Comparison of ENCODE assay signal across 30 cellular contexts in genomic region chr7:4806983-4807625, GRCh38. TPM values are rescaled to one million over a fixed set of nuclear protein-coding genes. Genes with fewer than 3 reads are reported as not detected.
DNase-seq lines count a peak whose midpoint lies in the region; ATAC-seq, FAIRE-seq and TF ChIP-seq lines count a peak whose summit lies in the region.
"Had no signal": no experiment of that assay in that cellular context is flagged by ENCODE, and none has a peak within 500 bp of the region (broad histone marks: within the 10 kb centered on the region; RNA-seq: fewer than 3 reads in every experiment).

No MANE protein-coding gene starts in this region.

- peaks cover 0 to 6% (median 0%) of the 10 kb centered on the region in 3 donors for H3K4me1 ChIP-seq in gastroesophageal sphincter

- TF ChIP-seq POLR2A in gastroesophageal sphincter (IDR thresholded peaks at IDR 0.05) = no peak

- no peak overlapping the region for H3K4me3 Mint-ChIP-seq in activated CD8-positive, alpha-beta T cell treated with anti-CD3 and anti-CD28 coated beads for 36 hours
- H3K4me3 Mint-ChIP-seq in activated CD8-positive, alpha-beta T cell treated with anti-CD3 and anti-CD28 coated beads, Interleukin-2, amount 10 ng/mL, durations not matched to agents 7 days and 5 days = no peak overlapping the region
- no peak overlapping the region for H3K4me3 Mint-ChIP-seq in natural killer cell treated with Interleukin-12 subunit alpha and Interleukin-12 subunit beta and Interleukin-15 and Interleukin-18, amount 100 ng/mL, for 72 hours
- H3K4me3 Mint-ChIP-seq: activated naive CD8-positive, alpha-beta T cell treated with anti-CD3 and anti-CD28 coated beads, Interleukin-2, amount 50 U/mL, for 24 hours; CD8-positive, alpha-beta memory T cell; memory B cell; neural progenitor cell; type B pancreatic cell had no signal

- no peak overlapping the region for H3K27ac Mint-ChIP-seq in activated CD8-positive, alpha-beta T cell treated with anti-CD3 and anti-CD28 coated beads for 36 hours
- H3K27ac Mint-ChIP-seq in activated CD8-positive, alpha-beta T cell treated with anti-CD3 and anti-CD28 coated beads, Interleukin-2, amount 10 ng/mL, durations not matched to agents 7 days and 5 days = no peak overlapping the region
- peak overlapping the region in 1 of 2 donors; percentile 87 for H3K27ac Mint-ChIP-seq in natural killer cell treated with Interleukin-12 subunit alpha and Interleukin-12 subunit beta and Interleukin-15 and Interleukin-18, amount 100 ng/mL, for 72 hours
- H3K27ac Mint-ChIP-seq: activated naive CD8-positive, alpha-beta T cell treated with anti-CD3 and anti-CD28 coated beads, Interleukin-2, amount 50 U/mL, for 24 hours; memory B cell; type B pancreatic cell had no signal

- no peak for TF ChIP-seq EP300 in gastroesophageal sphincter (IDR thresholded peaks at IDR 0.05)

- H3K27me3 Mint-ChIP-seq in activated CD8-positive, alpha-beta T cell treated with anti-CD3 and anti-CD28 coated beads for 36 hours = no peaks in the 10 kb centered on the region
- H3K27me3 Mint-ChIP-seq in activated CD8-positive, alpha-beta T cell treated with anti-CD3 and anti-CD28 coated beads, Interleukin-2, amount 10 ng/mL, durations not matched to agents 7 days and 5 days (ENCODE audit: low read depth) = peaks cover 23% of the 10 kb centered on the region
- peaks cover 3 to 9% of the 10 kb centered on the region in 2 donors for H3K27me3 Mint-ChIP-seq in natural killer cell treated with Interleukin-12 subunit alpha and Interleukin-12 subunit beta and Interleukin-15 and Interleukin-18, amount 100 ng/mL, for 72 hours

- H3K9me3 Mint-ChIP-seq in activated CD8-positive, alpha-beta T cell treated with anti-CD3 and anti-CD28 coated beads for 36 hours = no peaks in the 10 kb centered on the region
- H3K9me3 Mint-ChIP-seq in activated CD8-positive, alpha-beta T cell treated with anti-CD3 and anti-CD28 coated beads, Interleukin-2, amount 10 ng/mL, durations not matched to agents 7 days and 5 days (ENCODE audit: insufficient read depth) = no peaks in the 10 kb centered on the region
- H3K9me3 Mint-ChIP-seq in natural killer cell treated with Interleukin-12 subunit alpha and Interleukin-12 subunit beta and Interleukin-15 and Interleukin-18, amount 100 ng/mL, for 72 hours = no peaks in the 10 kb centered on the region
- H3K9me3 Mint-ChIP-seq: activated naive CD8-positive, alpha-beta T cell treated with anti-CD3 and anti-CD28 coated beads, Interleukin-2, amount 50 U/mL, for 24 hours; CD8-positive, alpha-beta memory T cell; memory B cell; neural progenitor cell; type B pancreatic cell had no signal

- peaks cover 0 to 4% of the 10 kb centered on the region in 2 donors for H3K36me3 ChIP-seq in gastroesophageal sphincter
- H3K36me3 ChIP-seq: neural progenitor cell had no signal

- H3K4me3 ChIP-seq in gastroesophageal sphincter (no peak overlapping the region), foreskin fibroblast (ENCODE audit: low read depth in 1 of 2, low read length in 2 of 2) (no peak overlapping the region)
- H3K4me3 ChIP-seq: neural progenitor cell had no signal

- H3K36me3 Mint-ChIP-seq in activated CD8-positive, alpha-beta T cell treated with anti-CD3 and anti-CD28 coated beads for 36 hours (ENCODE audit: low read depth) = no peaks in the 10 kb centered on the region
- H3K36me3 Mint-ChIP-seq in activated CD8-positive, alpha-beta T cell treated with anti-CD3 and anti-CD28 coated beads, Interleukin-2, amount 10 ng/mL, durations not matched to agents 7 days and 5 days (ENCODE audit: low read depth) = no peaks in the 10 kb centered on the region
- H3K36me3 Mint-ChIP-seq in natural killer cell treated with Interleukin-12 subunit alpha and Interleukin-12 subunit beta and Interleukin-15 and Interleukin-18, amount 100 ng/mL, for 72 hours = no peaks in the 10 kb centered on the region
- H3K36me3 Mint-ChIP-seq: CD8-positive, alpha-beta memory T cell; memory B cell; type B pancreatic cell had no signal

- H3K27ac ChIP-seq in gastroesophageal sphincter = peak overlapping the region in 1 of 4 donors; percentile 29
- H3K27ac ChIP-seq: neural progenitor cell had no signal

- intact Hi-C loops in activated CD8-positive, alpha-beta T cell treated with anti-CD3 and anti-CD28 coated beads for 36 hours (cut with micrococcal nuclease) = no loop called here

- H3K4me1 Mint-ChIP-seq in activated CD8-positive, alpha-beta T cell treated with anti-CD3 and anti-CD28 coated beads for 36 hours (ENCODE audit: low read depth) = peaks cover 5% of the 10 kb centered on the region
- peaks cover 7% of the 10 kb centered on the region for H3K4me1 Mint-ChIP-seq in activated CD8-positive, alpha-beta T cell treated with anti-CD3 and anti-CD28 coated beads, Interleukin-2, amount 10 ng/mL, durations not matched to agents 7 days and 5 days (ENCODE audit: low read depth)
- peaks cover 4 to 17% of the 10 kb centered on the region in 2 donors for H3K4me1 Mint-ChIP-seq in natural killer cell treated with Interleukin-12 subunit alpha and Interleukin-12 subunit beta and Interleukin-15 and Interleukin-18, amount 100 ng/mL, for 72 hours (ENCODE audit: low read depth in 2 of 2)

- ATAC-seq in activated CD8-positive, alpha-beta T cell treated with anti-CD3 and anti-CD28 coated beads for 36 hours = peak; percentile 29
- ATAC-seq in activated CD8-positive, alpha-beta T cell treated with anti-CD3 and anti-CD28 coated beads, Interleukin-2, amount 10 ng/mL, durations not matched to agents 7 days and 5 days = no peak
- ATAC-seq in gastroesophageal sphincter = peak; percentile 32
- peak; percentile 11 to 21 for ATAC-seq in natural killer cell treated with Interleukin-12 subunit alpha and Interleukin-12 subunit beta and Interleukin-15 and Interleukin-18, amount 100 ng/mL, for 72 hours
- no peak for ATAC-seq in HG03571 (IDR thresholded peaks at IDR 0.05; ENCODE audit: unreplicated experiment)
- ATAC-seq: activated naive CD8-positive, alpha-beta T cell treated with anti-CD3 and anti-CD28 coated beads, Interleukin-2, amount 50 U/mL, for 24 hours; esophagus mucosa had no signal

- no peak for TF ChIP-seq CTCF in activated CD8-positive, alpha-beta T cell treated with anti-CD3 and anti-CD28 coated beads for 36 hours (IDR thresholded peaks at IDR 0.05)
- TF ChIP-seq CTCF in gastroesophageal sphincter (IDR thresholded peaks at IDR 0.05) (no peak), foreskin fibroblast (IDR thresholded peaks at IDR 0.05; ENCODE audit: low read depth, low read length) (no peak)

- peaks cover 56% of the 10 kb centered on the region for H3K27me3 ChIP-seq in gastroesophageal sphincter
- H3K27me3 ChIP-seq: neural progenitor cell had no signal

- DNase-seq in activated CD8-positive, alpha-beta T cell treated with anti-CD3 and anti-CD28 coated beads for 36 hours = no peak
- no peak for DNase-seq in activated CD8-positive, alpha-beta T cell treated with anti-CD3 and anti-CD28 coated beads, Interleukin-2, amount 10 ng/mL, durations not matched to agents 7 days and 5 days
- DNase-seq in natural killer cell treated with Interleukin-12 subunit alpha and Interleukin-12 subunit beta and Interleukin-15 and Interleukin-18, amount 100 ng/mL, for 72 hours (ENCODE audit: low spot score) = no peak
- no peak for DNase-seq in urothelium cell line (ENCODE audit: low spot score)
- no peak for DNase-seq in AG08396 (ENCODE audit: low spot score)
- DNase-seq in foreskin fibroblast = no peak
- DNase-seq: 8988T; activated CD4-positive, alpha-beta T cell treated with anti-CD3 and anti-CD28 coated beads, Interleukin-2, amount 50 U/mL, for 4 hours; activated CD8-positive, alpha-beta memory T cell treated with anti-CD3 and anti-CD28 coated beads, Interleukin-2, amount 50 U/mL, for 4 hours; activated naive CD4-positive, alpha-beta T cell; activated naive CD8-positive, alpha-beta T cell treated with anti-CD3 and anti-CD28 coated beads, Interleukin-2, amount 50 U/mL, for 24 hours; CD8-positive, alpha-beta memory T cell; dermis blood vessel endothelial cell; DMS 273 treated with DMSO at 0.1 percent for 48 hours; left cardiac atrium; NCI-H1092; NCI-H1694 treated with DMSO at 0.1 percent for 48 hours; NCI-H2171; T-helper 1 cell had no signal

- peak; percentile 90 for FAIRE-seq in urothelium cell line (lab: Jason Lieb, UNC)
- FAIRE-seq: GM18507, GM19239, H54, HTR-8/SVneo had no signal

- CTCF ChIA-PET in activated CD8-positive, alpha-beta T cell treated with anti-CD3 and anti-CD28 coated beads for 36 hours (lab: Charles Lee) = interaction anchor here (1.3 kb wide), 1 partner anchor 9 kb away, joined by 5 read pairs; no protein-coding TSS in a partner anchor
- CTCF ChIA-PET in activated CD8-positive, alpha-beta T cell treated with anti-CD3 and anti-CD28 coated beads, Interleukin-2, amount 10 ng/mL, durations not matched to agents 7 days and 5 days (lab: Charles Lee) = interaction anchor here (0.6 kb wide), 1 partner anchor 9 kb away, joined by 3 read pairs; no protein-coding TSS in a partner anchor

- WGBS in gastroesophageal sphincter (ENCODE audit: low coverage in 1 of 2), 2 donors = 43 to 68% methylated on average over 4 to 12 of the region's 18 CpGs

- POLR2A ChIA-PET in activated CD8-positive, alpha-beta T cell treated with anti-CD3 and anti-CD28 coated beads for 36 hours (lab: Charles Lee) = no interaction called here
- POLR2A ChIA-PET in activated CD8-positive, alpha-beta T cell treated with anti-CD3 and anti-CD28 coated beads, Interleukin-2, amount 10 ng/mL, durations not matched to agents 7 days and 5 days (lab: Charles Lee) = no interaction called here

- H3K9me3 ChIP-seq in gastroesophageal sphincter = no peaks in the 10 kb centered on the region

RNA-seq across cellular contexts. Expression of gene AP5Z1, which starts 31.7 kb away (rescaled TPM):
- total RNA-seq in activated CD8-positive, alpha-beta T cell treated with anti-CD3 and anti-CD28 coated beads for 36 hours = 10 to 100 TPM; 21.2 to 21.3 TPM
- total RNA-seq in activated CD8-positive, alpha-beta T cell treated with anti-CD3 and anti-CD28 coated beads, Interleukin-2, amount 10 ng/mL, durations not matched to agents 7 days and 5 days = 10 to 100 TPM; 47.3 to 55.0 TPM
- total RNA-seq in gastroesophageal sphincter = 10 to 100 TPM; 13.0 to 33.9 (median 26.8) TPM
- total RNA-seq in natural killer cell treated with Interleukin-12 subunit alpha and Interleukin-12 subunit beta and Interleukin-15 and Interleukin-18, amount 100 ng/mL, for 72 hours = 10 to 100 TPM; 87.3 to 99.4 TPM

RNA-seq across cellular contexts. Expression of gene PAPOLB, which starts 54.7 kb away (rescaled TPM):
- total RNA-seq in activated CD8-positive, alpha-beta T cell treated with anti-CD3 and anti-CD28 coated beads for 36 hours = not detected
- total RNA-seq in activated CD8-positive, alpha-beta T cell treated with anti-CD3 and anti-CD28 coated beads, Interleukin-2, amount 10 ng/mL, durations not matched to agents 7 days and 5 days = under 1 TPM in 1 of 2 experiments, not detected in 1; 0.08 TPM
- under 1 TPM in 3 of 4 donors, not detected in 1; 0.13 to 0.31 (median 0.19) TPM for total RNA-seq in gastroesophageal sphincter
- total RNA-seq in natural killer cell treated with Interleukin-12 subunit alpha and Interleukin-12 subunit beta and Interleukin-15 and Interleukin-18, amount 100 ng/mL, for 72 hours = under 1 TPM in 1 of 2 donors, not detected in 1; 0.10 TPM
- total RNA-seq: CD8-positive, alpha-beta memory T cell; esophagus mucosa; fibroblast of villous mesenchyme had no signal

Comparison
In these comparisons a context has a peak if more than half of its experiments do, and no peak if none do; other contexts are left out.
1. ATAC-seq: peak in activated CD8-positive, alpha-beta T cell treated with anti-CD3 and anti-CD28 coated beads for 36 hours (single experiment), gastroesophageal sphincter (single experiment) and natural killer cell treated with Interleukin-12 subunit alpha and Interleukin-12 subunit beta and Interleukin-15 and Interleukin-18, amount 100 ng/mL, for 72 hours (2 of 2); none in activated CD8-positive, alpha-beta T cell treated with anti-CD3 and anti-CD28 coated beads, Interleukin-2, amount 10 ng/mL, durations not matched to agents 7 days and 5 days (single experiment) and HG03571 (single experiment).